Comparison of ENCODE assay signal across 10 cellular contexts in genomic region chr3:149214702-149215101, GRCh38.
"Had no signal": no experiment of that assay in that cellular context is flagged by ENCODE, and none has a peak within 500 bp of the region (broad histone marks: within the 10 kb centered on the region; RNA-seq: fewer than 3 reads in every experiment).

No MANE protein-coding gene starts in this region.

- H3K27me3 ChIP-seq: thyroid gland had no signal

- H3K9me3 ChIP-seq: thyroid gland had no signal

- DNase-seq: activated CD4-positive, CD25-positive, alpha-beta regulatory T cell; activated effector memory CD4-positive, alpha-beta T cell treated with Interleukin-2 at 50 U/mL for 16 hours; activated T-cell treated with anti-CD3 and anti-CD28 coated beads, Interleukin-2, amount 50 U/mL, for 1 hour; erythroblast; hypothalamus; posterior cingulate gyrus; right cardiac atrium; T-helper 2 cell; thyroid gland had no signal

- H3K27ac ChIP-seq: thyroid gland had no signal

- H3K36me3 ChIP-seq: thyroid gland had no signal

- H3K4me3 ChIP-seq: thyroid gland had no signal

- ATAC-seq: right cardiac atrium; stimulated activated effector memory CD8-positive, alpha-beta T cell treated with anti-CD3 and anti-CD28 coated beads, Interleukin-12 subunit alpha, Interleukin-12 subunit beta, amount 100 ng/mL, for 72 hours had no signal
